ENCODE assay signal across 1 cellular context in genomic region chr16:10736926-10737625, GRCh38.
TF ChIP-seq lines count a peak whose summit lies in the region.

No MANE protein-coding gene starts in this region.

TF ChIP-seq in GM12878, 131 proteins besides CTCF, POLR2A, EP300 and RAD21:
- TF ChIP-seq ZNF592 (IDR thresholded peaks at IDR 0.05) (no peak), CEBPZ (IDR thresholded peaks at IDR 0.05; ENCODE audit: low read depth, low read length) (no peak), NBN (IDR thresholded peaks at IDR 0.05) (peak; percentile 81), SREBF2 (IDR thresholded peaks at IDR 0.05; ENCODE audit: low read length) (no peak), CBX3 (IDR thresholded peaks at IDR 0.05; ENCODE audit: borderline replicate concordance, low read depth) (no peak), SREBF1 (IDR thresholded peaks at IDR 0.05; ENCODE audit: low read length) (no peak), MEF2A (IDR thresholded peaks at IDR 0.05; ENCODE audit: insufficient read depth, low read depth, low read length) (0 out of 2 replicates have a peak, but pooled peaks have one; percentile 10), RCOR1 (conservative IDR thresholded peaks at IDR 0.05; ENCODE audit: low read depth, low read length) (no peak), E2F8 (IDR thresholded peaks at IDR 0.05; ENCODE audit: low read depth, partially characterized antibody) (no peak), POU2F2 (IDR thresholded peaks at IDR 0.05; ENCODE audit: borderline replicate concordance, low read depth, low read length) (peak; percentile 93; the same call in 2 of the 3 replicates), SMC3 (IDR thresholded peaks at IDR 0.05; ENCODE audit: borderline replicate concordance, low read length) (peak; percentile 94), NR2F1 (conservative IDR thresholded peaks at IDR 0.05) (peak; percentile 51; the same call in 1 of the 2 replicates), ETV6 (conservative IDR thresholded peaks at IDR 0.05 in 1 of 2, IDR thresholded peaks at IDR 0.05 in 1 of 2; ENCODE audit: borderline replicate concordance in 1 of 2, low read depth in 1 of 2) (peak in 1 of 2 experiments; percentile 32; a peak in 1 of 4 replicates), MAX (IDR thresholded peaks at IDR 0.05; ENCODE audit: low read depth, low read length) (0 out of 2 replicates have a peak, but pooled peaks have one; percentile 26), MTA3 (IDR thresholded peaks at IDR 0.05; ENCODE audit: borderline replicate concordance, low read length) (no peak), BHLHE40 (IDR thresholded peaks at IDR 0.05; ENCODE audit: borderline replicate concordance in 1 of 2, low read depth in 2 of 2, low read length in 1 of 2) (peak in 1 of 2 experiments; percentile 35; a peak in 1 of 4 replicates), HDGF (IDR thresholded peaks at IDR 0.05) (peak; percentile 74; the same call in 1 of the 2 replicates), ATF7 (IDR thresholded peaks at IDR 0.05; ENCODE audit: low read depth) (peak; percentile 26; the same call in 1 of the 2 replicates), SMAD5 (IDR thresholded peaks at IDR 0.05; ENCODE audit: low read depth) (no peak), ASH2L (IDR thresholded peaks at IDR 0.05; ENCODE audit: borderline replicate concordance, low read depth) (0 out of 2 replicates have a peak, but pooled peaks have one; percentile 56), ZBED1 (IDR thresholded peaks at IDR 0.05; ENCODE audit: borderline replicate concordance) (0 out of 2 replicates have a peak, but pooled peaks have one; percentile 55), MLLT1 (IDR thresholded peaks at IDR 0.05) (peak; percentile 62; the same call in 1 of the 2 replicates), CBX5 (IDR thresholded peaks at IDR 0.05; ENCODE audit: low read depth) (0 out of 2 replicates have a peak, but pooled peaks have one; percentile 48), EED (IDR thresholded peaks at IDR 0.05; ENCODE audit: low read depth) (peak; percentile 55; the same call in 1 of the 2 replicates), ZBTB11 (CRISPR knock-in tag; IDR thresholded peaks at IDR 0.05) (no peak), RELB (IDR thresholded peaks at IDR 0.05; ENCODE audit: low read depth) (peak; percentile 68), SRF (IDR thresholded peaks at IDR 0.05; ENCODE audit: low read depth in 2 of 2, low read length in 2 of 2) (no peak), TCF3 (IDR thresholded peaks at IDR 0.05; ENCODE audit: borderline replicate concordance, insufficient read depth, low read depth, low read length) (no peak), SPI1 (IDR thresholded peaks at IDR 0.05; ENCODE audit: borderline replicate concordance, insufficient read depth, low read depth, low read length) (peak; percentile 11; the same call in 1 of the 2 replicates), MXI1 (IDR thresholded peaks at IDR 0.05; ENCODE audit: low read depth, low read length) (no peak), FOXM1 (IDR thresholded peaks at IDR 0.05; ENCODE audit: low read depth, low read length) (peak; percentile 76), RUNX3 (IDR thresholded peaks at IDR 0.05; ENCODE audit: low read length) (peak; percentile 84), IKZF2 (IDR thresholded peaks at IDR 0.05) (peak; percentile 21 to 24; a peak in 2 of 4 replicates), SMARCA5 (IDR thresholded peaks at IDR 0.05) (0 out of 2 replicates have a peak, but pooled peaks have one; percentile 38), YY1 (IDR thresholded peaks at IDR 0.05; ENCODE audit: low read depth, low read length) (0 out of 2 replicates have a peak, but pooled peaks have one; percentile 42), CHD2 (IDR thresholded peaks at IDR 0.05; ENCODE audit: borderline replicate concordance, low read depth, low read length) (no peak), MEF2B (IDR thresholded peaks at IDR 0.05; ENCODE audit: partially characterized antibody, poor library complexity, severe bottlenecking) (no peak), ZNF384 (IDR thresholded peaks at IDR 0.05; ENCODE audit: borderline replicate concordance, low read depth, low read length) (peak; percentile 62), KAT2A (conservative IDR thresholded peaks at IDR 0.05; ENCODE audit: control insufficient read depth, low read depth, low read length) (no peak), USF1 (IDR thresholded peaks at IDR 0.05; ENCODE audit: borderline replicate concordance, extremely low read length, insufficient read depth, low read depth, low read length) (no peak)
